ENCODE assay signal across 31 cellular contexts in the genomic region with DNA sequence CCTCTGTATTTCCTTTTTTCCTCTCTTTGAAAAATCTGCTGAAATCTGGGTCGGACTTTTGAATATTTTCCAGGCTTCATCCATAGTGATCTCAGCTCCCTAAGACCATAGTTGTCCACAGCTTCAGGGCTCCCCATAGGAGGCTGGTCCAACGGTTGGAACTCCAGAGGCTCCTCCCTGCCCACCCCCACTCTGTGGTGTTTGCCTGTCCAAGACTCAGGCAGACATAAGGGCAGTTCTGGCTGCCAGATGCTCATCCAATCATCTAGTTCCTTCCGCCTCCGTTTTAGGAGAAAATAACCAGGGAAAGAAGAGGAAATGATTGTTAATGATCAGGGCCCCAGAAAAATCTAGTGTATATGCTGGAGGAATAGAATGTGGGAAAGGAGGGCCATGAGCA. TPM values are rescaled to one million over a fixed set of nuclear protein-coding genes. Genes with fewer than 3 reads are reported as not detected.
DNase-seq lines count a peak whose midpoint lies in the region; FAIRE-seq and TF ChIP-seq lines count a peak whose summit lies in the region.
"Had no signal": no experiment of that assay in that cellular context is flagged by ENCODE, and none has a peak within 500 bp of the region (broad histone marks: within the 10 kb centered on the region; RNA-seq: fewer than 3 reads in every experiment).

No MANE protein-coding gene starts in this region.

- DNase-seq in NCI-H446 (lab: John Stamatoyannopoulos, UW) (peak; percentile 15 to 73), NCI-H446 treated with DMSO at 0.1 percent for 48 hours (lab: John Stamatoyannopoulos, UW) (no peak), RPMI7951 (ENCODE audit: low read depth) (peak; percentile 80), glutamatergic neuron (peak; percentile 50), NK-92 (lab: John Stamatoyannopoulos, UW; ENCODE audit: unreplicated experiment) (no peak), H54 (ENCODE audit: insufficient read length, low spot score) (no peak)
- DNase-seq in effector CD4-positive, alpha-beta T cell = no peak
- DNase-seq in stimulated activated CD4-positive, alpha-beta T cell treated with anti-CD3 and anti-CD28 coated beads, Interleukin-2, amount 100 ng/mL, for 24 hours = no peak
- DNase-seq: activated CD4-positive, alpha-beta T cell treated with anti-CD3 and anti-CD28 coated beads, Interleukin-2, amount 50 U/mL, for 4 hours; activated CD4-positive, CD25-positive, alpha-beta regulatory T cell; activated CD8-positive, alpha-beta memory T cell treated with anti-CD3 and anti-CD28 coated beads, Interleukin-2, amount 10 ng/mL, durations not matched to agents 7 days and 5 days; activated gamma-delta T cell treated with Interleukin-2 at 50 U/mL for 16 hours; activated naive CD8-positive, alpha-beta T cell treated with anti-CD3 and anti-CD28 coated beads, Interleukin-2, amount 10 ng/mL, durations not matched to agents 7 days and 5 days; activated T-cell treated with anti-CD3 and anti-CD28 coated beads, Interleukin-2, amount 50 U/mL, for 48 hours; Caco-2; DMS79 treated with DMSO at 0.1 percent for 48 hours; endodermal cell; gastrocnemius medialis; KBM-7; lower lobe of right lung; naive thymus-derived CD4-positive, alpha-beta T cell; NCI-H1092 treated with DMSO at 0.1 percent for 48 hours; NCI-H187 treated with DMSO at 0.1 percent for 48 hours; NCI-H2171 treated with DMSO at 0.1 percent for 48 hours; NCI-H774; stimulated activated CD4-positive, alpha-beta T cell treated with anti-CD3 and anti-CD28 coated beads, Interleukin-4, amount 100 ng/mL, for 4 hours; transverse colon had no signal

- H3K9me3 Mint-ChIP-seq in glutamatergic neuron (ENCODE audit: unreplicated experiment) = peaks cover 3% of the 10 kb centered on the region
- H3K9me3 Mint-ChIP-seq: activated naive CD8-positive, alpha-beta T cell treated with anti-CD3 and anti-CD28 coated beads, Interleukin-2, amount 10 ng/mL, durations not matched to agents 7 days and 5 days; CD14-positive monocyte; endodermal cell; T-helper 1 cell treated with Interleukin-12 subunit alpha and Interleukin-12 subunit beta and Interleukin-4 antibody, amounts not matched to agents 30 μg/mL and 1 μg/mL, for 36 hours had no signal

- no peak for TF ChIP-seq POLR2A in H54 (IDR thresholded peaks at IDR 0.05; ENCODE audit: low read depth, low read length)

- H3K4me1 Mint-ChIP-seq in glutamatergic neuron (ENCODE audit: low read depth, unreplicated experiment) = peaks cover 12% of the 10 kb centered on the region

- peak overlapping the region; percentile 73 for H3K27ac Mint-ChIP-seq in glutamatergic neuron (ENCODE audit: unreplicated experiment)
- H3K27ac Mint-ChIP-seq: activated CD8-positive, alpha-beta memory T cell treated with anti-CD3 and anti-CD28 coated beads, Interleukin-2, amount 10 ng/mL, durations not matched to agents 7 days and 5 days; activated naive CD8-positive, alpha-beta T cell treated with anti-CD3 and anti-CD28 coated beads, Interleukin-2, amount 10 ng/mL, durations not matched to agents 7 days and 5 days; CD14-positive monocyte; endodermal cell; naive thymus-derived CD4-positive, alpha-beta T cell; T-helper 1 cell treated with Interleukin-12 subunit alpha and Interleukin-12 subunit beta and Interleukin-4 antibody, amounts not matched to agents 30 μg/mL and 1 μg/mL, for 36 hours had no signal

- TF ChIP-seq CTCF in glutamatergic neuron (IDR thresholded peaks at IDR 0.05; ENCODE audit: partially characterized antibody, unreplicated experiment) = no peak

- peaks cover 3% of the 10 kb centered on the region for H3K27me3 Mint-ChIP-seq in glutamatergic neuron (ENCODE audit: unreplicated experiment)

- no peaks in the 10 kb centered on the region for H3K36me3 Mint-ChIP-seq in glutamatergic neuron (ENCODE audit: unreplicated experiment)
- H3K36me3 Mint-ChIP-seq: activated CD8-positive, alpha-beta memory T cell treated with anti-CD3 and anti-CD28 coated beads, Interleukin-2, amount 10 ng/mL, durations not matched to agents 7 days and 5 days; activated naive CD8-positive, alpha-beta T cell treated with anti-CD3 and anti-CD28 coated beads, Interleukin-2, amount 10 ng/mL, durations not matched to agents 7 days and 5 days; CD14-positive monocyte; naive thymus-derived CD4-positive, alpha-beta T cell had no signal

- FAIRE-seq in H54 (lab: Jason Lieb, UNC) = no peak
- FAIRE-seq: astrocyte, H1 had no signal

- H3K4me3 Mint-ChIP-seq in glutamatergic neuron (ENCODE audit: unreplicated experiment) = no peak overlapping the region
- H3K4me3 Mint-ChIP-seq: activated CD8-positive, alpha-beta memory T cell treated with anti-CD3 and anti-CD28 coated beads, Interleukin-2, amount 10 ng/mL, durations not matched to agents 7 days and 5 days; activated naive CD8-positive, alpha-beta T cell treated with anti-CD3 and anti-CD28 coated beads, Interleukin-2, amount 10 ng/mL, durations not matched to agents 7 days and 5 days; CD14-positive monocyte; endodermal cell; naive thymus-derived CD4-positive, alpha-beta T cell; T-helper 1 cell treated with Interleukin-12 subunit alpha and Interleukin-12 subunit beta and Interleukin-4 antibody, amounts not matched to agents 30 μg/mL and 1 μg/mL, for 36 hours had no signal

RNA-seq across cellular contexts. Expression of a gene that starts 27.9 kb away (rescaled TPM):
- total RNA-seq in RPMI7951 (2014; rRNA removed; shearing (Covaris generic)) = 3.8 and 13.3 TPM in 2 replicates
- total RNA-seq in glutamatergic neuron (ENCODE audit: unreplicated experiment) = 19.4 TPM
- total RNA-seq: activated CD8-positive, alpha-beta memory T cell treated with anti-CD3 and anti-CD28 coated beads, Interleukin-2, amount 10 ng/mL, durations not matched to agents 7 days and 5 days; activated naive CD8-positive, alpha-beta T cell treated with anti-CD3 and anti-CD28 coated beads, Interleukin-2, amount 10 ng/mL, durations not matched to agents 7 days and 5 days; naive thymus-derived CD4-positive, alpha-beta T cell had no signal

Comparison
In these comparisons a context has a peak if more than half of its experiments do, and no peak if none do; other contexts are left out.
1. DNase-seq: peak in NCI-H446 (2 of 2), RPMI7951 (single experiment) and glutamatergic neuron (single experiment); none in NCI-H446 treated with DMSO at 0.1 percent for 48 hours (single experiment), NK-92 (single experiment), effector CD4-positive, alpha-beta T cell (single experiment), H54 (single experiment) and stimulated activated CD4-positive, alpha-beta T cell treated with anti-CD3 and anti-CD28 coated beads, Interleukin-2, amount 100 ng/mL, for 24 hours (0 of 2).